ENCODE assay signal across 32 cellular contexts in the genomic region with DNA sequence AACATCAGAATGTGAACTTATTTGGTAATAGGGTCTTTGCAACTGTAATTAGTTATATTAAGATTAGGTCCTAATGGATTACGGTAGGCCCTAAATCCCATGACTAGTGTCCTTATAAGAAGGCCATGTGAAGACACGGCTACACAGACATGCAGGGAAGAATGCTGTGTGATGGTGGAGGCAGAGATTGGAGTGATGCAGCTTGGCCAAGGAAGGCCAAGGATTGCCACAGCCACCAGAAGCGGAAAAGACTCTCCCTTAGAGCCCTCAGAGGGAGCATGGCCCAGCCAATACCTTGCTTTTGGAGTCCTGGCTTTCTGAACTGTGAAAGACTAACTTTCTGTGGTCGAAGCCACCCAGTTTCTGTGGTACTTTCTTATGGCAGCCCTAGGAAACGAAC. TPM values are rescaled to one million over a fixed set of nuclear protein-coding genes. Genes with fewer than 3 reads are reported as not detected.
"Had no signal": no experiment of that assay in that cellular context is flagged by ENCODE, and none has a peak within 500 bp of the region (broad histone marks: within the 10 kb centered on the region; RNA-seq: fewer than 3 reads in every experiment).

No MANE protein-coding gene starts in this region.

- ATAC-seq: heart right ventricle; left lobe of liver; mucosa of descending colon; natural killer cell treated with Interleukin-12 subunit alpha and Interleukin-12 subunit beta and Interleukin-15 and Interleukin-18, amount 100 ng/mL, for 72 hours; sciatic nerve; stimulated activated effector memory CD8-positive, alpha-beta T cell treated with anti-CD3 and anti-CD28 coated beads, Interleukin-12 subunit alpha, Interleukin-12 subunit beta, amount 100 ng/mL, for 72 hours; stimulated activated naive CD8-positive, alpha-beta T cell treated with anti-CD3 and anti-CD28 coated beads, Interleukin-15, Interleukin-2, amounts not matched to agents 100 U/mL and 50 U/mL, for 24 hours; upper lobe of right lung had no signal

- H3K9me3 ChIP-seq: colonic mucosa, esophagus muscularis mucosa, heart right ventricle, mucosa of descending colon, neutrophil, prostate gland, right atrium auricular region, testis, tibial artery, upper lobe of right lung, uterus had no signal

- H3K36me3 ChIP-seq: colonic mucosa, esophagus muscularis mucosa, heart right ventricle, neutrophil, prostate gland, right atrium auricular region, tibial artery, upper lobe of right lung, uterus had no signal

- H3K27ac ChIP-seq: colonic mucosa, esophagus muscularis mucosa, heart right ventricle, neutrophil, prostate gland, right atrium auricular region, testis, tibial artery, upper lobe of right lung, uterus had no signal

- H3K4me1 ChIP-seq: colonic mucosa, esophagus muscularis mucosa, heart right ventricle, prostate gland, right atrium auricular region, testis, tibial artery, upper lobe of right lung, uterus had no signal

- DNase-seq: colonic mucosa; effector CD8-positive, alpha-beta T cell; foreskin melanocyte; glutamatergic neuron; heart right ventricle; hypothalamus; kidney; mucosa of descending colon; naive B cell; stimulated activated CD4-positive, alpha-beta T cell treated with anti-CD3 and anti-CD28 coated beads, Interleukin-2, amount 100 ng/mL, for 24 hours; stimulated activated CD4-positive, alpha-beta T cell treated with anti-CD3 and anti-CD28 coated beads, Interleukin-4, amount 100 ng/mL, for 24 hours; stimulated activated naive CD8-positive, alpha-beta T cell treated with anti-CD3 and anti-CD28 coated beads, Interleukin-15, Interleukin-2, amounts not matched to agents 100 U/mL and 50 U/mL, for 24 hours; substantia nigra; testis; tibial artery; upper lobe of right lung; uterus had no signal

- H3K4me3 ChIP-seq: colonic mucosa, esophagus muscularis mucosa, heart right ventricle, lung, mucosa of descending colon, prostate gland, right atrium auricular region, testis, tibial artery, upper lobe of right lung, uterus had no signal

- H3K27me3 ChIP-seq: colonic mucosa, esophagus muscularis mucosa, neutrophil, right atrium auricular region, testis, tibial artery, upper lobe of right lung, uterus had no signal

RNA-seq across cellular contexts. Expression of gene ERVFRD-1, which starts 27.6 kb away (rescaled TPM):
- total RNA-seq: chondrocyte; endothelial cell of umbilical vein; epithelial cell of proximal tubule; fibroblast of lung; natural killer cell treated with Interleukin-12 subunit alpha and Interleukin-12 subunit beta and Interleukin-15 and Interleukin-18, amount 100 ng/mL, for 72 hours; neural crest cell; prostate gland; right atrium auricular region; skeletal muscle tissue; testis had no signal
- polyA plus RNA-seq: endothelial cell of umbilical vein, fibroblast of lung had no signal

RNA-seq across cellular contexts. Expression of gene ELOVL2, which starts 39.9 kb away (rescaled TPM):
- total RNA-seq: endothelial cell of umbilical vein; natural killer cell treated with Interleukin-12 subunit alpha and Interleukin-12 subunit beta and Interleukin-15 and Interleukin-18, amount 100 ng/mL, for 72 hours had no signal
- polyA plus RNA-seq: endothelial cell of umbilical vein had no signal
